24 cellular contexts compared by ENCODE assay signal in the genomic region with DNA sequence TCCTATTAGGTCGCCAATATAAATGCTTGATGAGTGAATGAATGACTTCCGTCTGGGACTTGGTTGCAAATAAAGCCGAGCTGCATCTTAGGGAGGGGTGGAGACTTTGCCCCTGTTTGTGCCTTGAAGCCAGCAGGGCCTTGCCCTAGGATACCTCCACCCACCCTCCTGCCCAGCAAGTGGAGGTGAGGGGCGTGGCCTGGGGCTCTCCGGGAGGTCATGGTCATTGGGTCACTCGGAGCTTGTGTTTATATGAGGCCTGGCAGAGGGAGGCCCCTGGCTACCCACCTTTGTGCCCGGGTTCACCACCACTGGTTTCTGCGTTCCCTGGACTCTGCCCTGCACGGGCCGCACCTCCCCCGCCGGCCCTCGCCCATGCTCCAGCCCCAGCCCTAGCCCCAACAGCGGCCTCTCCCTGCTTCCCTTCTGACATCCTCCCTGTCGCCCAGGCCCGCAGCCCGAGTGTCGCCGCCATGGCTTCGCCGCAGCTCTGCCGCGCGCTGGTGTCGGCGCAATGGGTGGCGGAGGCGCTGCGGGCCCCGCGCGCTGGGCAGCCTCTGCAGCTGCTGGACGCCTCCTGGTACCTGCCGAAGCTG. TPM values are rescaled to one million over a fixed set of nuclear protein-coding genes. Genes with fewer than 3 reads are reported as not detected.
DNase-seq lines count a peak whose midpoint lies in the region; ATAC-seq, FAIRE-seq and TF ChIP-seq lines count a peak whose summit lies in the region.
"Had no signal": no experiment of that assay in that cellular context is flagged by ENCODE, and none has a peak within 500 bp of the region (broad histone marks: within the 10 kb centered on the region; RNA-seq: fewer than 3 reads in every experiment).

No MANE protein-coding gene starts in this region.

- TF ChIP-seq RAD21 in K562 (CRISPR knock-in tag; conservative IDR thresholded peaks at IDR 0.05 in 1 of 2, IDR thresholded peaks at IDR 0.05 in 1 of 2) = no peak

- no peaks in the 10 kb centered on the region for H3K27me3 ChIP-seq in K562 (ENCODE audit: control insufficient read depth in 2 of 2, insufficient read depth in 2 of 2, low read length in 2 of 2)
- H3K27me3 ChIP-seq in muscle layer of duodenum (ENCODE audit: low read depth, low read length) = no peaks in the 10 kb centered on the region
- H3K27me3 ChIP-seq in transverse colon = no peaks in the 10 kb centered on the region
- H3K27me3 ChIP-seq in PC-3 (ENCODE audit: low read length) = no peaks in the 10 kb centered on the region
- H3K27me3 ChIP-seq: SJCRH30 had no signal

- H3K4me3 ChIP-seq in K562 = no peak overlapping the region
- H3K4me3 ChIP-seq in muscle layer of duodenum (ENCODE audit: low read depth in 1 of 2, low read length in 2 of 2) = no peak overlapping the region
- H3K4me3 ChIP-seq in transverse colon = peak overlapping the region in 1 of 4 donors; percentile 41
- no peak overlapping the region for H3K4me3 ChIP-seq in PC-3 (ENCODE audit: low read length)
- H3K4me3 ChIP-seq: GM12878, GM23248, SJCRH30 had no signal

- FAIRE-seq in K562 (lab: Jason Lieb, UNC) = no peak
- FAIRE-seq: GM12878 had no signal

- TF ChIP-seq CTCF in K562 (IDR thresholded peaks at IDR 0.05 in 2 of 3, conservative IDR thresholded peaks at IDR 0.05 in 1 of 3; ENCODE audit: insufficient read depth in 2 of 3, low read depth in 1 of 3, low read length in 3 of 3) = no peak
- peak in 1 of 5 experiments; percentile 7 for TF ChIP-seq CTCF in transverse colon (IDR thresholded peaks at IDR 0.05)
- no peak for TF ChIP-seq CTCF in PC-3 (conservative IDR thresholded peaks at IDR 0.05; ENCODE audit: low read depth, low read length)

- H3K9me2 ChIP-seq in PC-3 (replicated peaks; ENCODE audit: low read length) = no peaks in the 10 kb centered on the region

- H2AFZ ChIP-seq in K562 (ENCODE audit: low read depth, low read length) (no peak overlapping the region), PC-3 (ENCODE audit: low read length) (no peak overlapping the region)
- H2AFZ ChIP-seq: GM23248 had no signal

- CTCF ChIA-PET in K562 (lab: Yijun Ruan, JAX; ENCODE audit: low intra/inter-chr PET ratio) = no interaction called here
- CTCF ChIA-PET in PC-3 (lab: Charles Lee) = no interaction called here

- H3K9me1 ChIP-seq in K562 (ENCODE audit: control insufficient read depth, insufficient read depth, low read length) = no peaks in the 10 kb centered on the region

- H3K9ac ChIP-seq in K562 (ENCODE audit: insufficient read depth in 1 of 2, low read depth in 2 of 2, low read length in 2 of 2) (no peak overlapping the region), PC-3 (ENCODE audit: low read length) (no peak overlapping the region)
- H3K9ac ChIP-seq: GM23248 had no signal

- H3K9me3 ChIP-seq in K562 (replicated peaks; ENCODE audit: control insufficient read depth, insufficient read depth, low read depth, low read length) = no peaks in the 10 kb centered on the region
- no peaks in the 10 kb centered on the region for H3K9me3 ChIP-seq in muscle layer of duodenum (ENCODE audit: control insufficient read depth in 1 of 2, low read length in 2 of 2)
- H3K9me3 ChIP-seq in transverse colon = no peaks in the 10 kb centered on the region
- H3K9me3 ChIP-seq in PC-3 (ENCODE audit: low read length) = no peaks in the 10 kb centered on the region
- H3K9me3 ChIP-seq: SJCRH30 had no signal

- H3K4me2 ChIP-seq in K562 (ENCODE audit: insufficient read depth, low read length) = no peak overlapping the region
- no peak overlapping the region for H3K4me2 ChIP-seq in PC-3 (ENCODE audit: low read length)

- H4K20me1 ChIP-seq in K562 (replicated peaks; ENCODE audit: control insufficient read depth, insufficient read depth, low read length) = no peaks in the 10 kb centered on the region
- H4K20me1 ChIP-seq in PC-3 (ENCODE audit: low read length) = no peaks in the 10 kb centered on the region

- in situ Hi-C loops in K562 (cut with MboI) = no loop called here
- in situ Hi-C loops in transverse colon (cut with MboI; ENCODE audit: low pct_ligation_motif_present in 1 of 4, low pct_unique_long_range_greater_than_20kb in 1 of 4, low sequenced_read_pairs in 3 of 4) = no loop called here

- ATAC-seq in K562 (no peak), left lobe of liver (peak; percentile 68), PC-3 (no peak)
- ATAC-seq: GM12878, Right ventricle myocardium inferior had no signal

- no peaks in the 10 kb centered on the region for H3F3A ChIP-seq in PC-3 (ENCODE audit: low read length, unreplicated experiment)

- intact Hi-C loops in K562 (cut with micrococcal nuclease) = no loop called here
- intact Hi-C loops in transverse colon (cut with DNase I; ENCODE audit: low total_unique reads) = no loop called here
- intact Hi-C loops in PC-3 (cut with micrococcal nuclease) = no loop called here

- H3K36me3 ChIP-seq in K562 (ENCODE audit: control insufficient read depth, insufficient read depth, low read length) = peaks cover 51% of the 10 kb centered on the region; the same call in 2 of the 3 replicates
- H3K36me3 ChIP-seq in muscle layer of duodenum (ENCODE audit: control insufficient read depth in 1 of 2, insufficient read depth in 2 of 2, low read length in 2 of 2) = peaks cover 18 to 42% of the 10 kb centered on the region in 2 donors
- H3K36me3 ChIP-seq in transverse colon = peaks cover 0 to 9% (median 4%) of the 10 kb centered on the region in 4 donors
- no peaks in the 10 kb centered on the region for H3K36me3 ChIP-seq in PC-3 (ENCODE audit: low read depth, low read length)
- H3K36me3 ChIP-seq: SJCRH30 had no signal

- BruUV-seq in K562 (replicated peaks; lab: Mats Ljungman, UMichigan) (no TSS peak), PC-3 (replicated peaks; lab: Mats Ljungman, UMichigan) (no TSS peak)

- TF ChIP-seq EP300 in K562 (IDR thresholded peaks at IDR 0.05; ENCODE audit: low read length) (no peak), transverse colon (IDR thresholded peaks at IDR 0.05; ENCODE audit: low read depth) (no peak)

- H3K27ac ChIP-seq in K562 (ENCODE audit: extremely low read depth, low read depth, low read length) (no peak overlapping the region), muscle layer of duodenum (ENCODE audit: low read length) (peak overlapping the region; percentile 29), transverse colon (peak overlapping the region; percentile 92 to 99 (median 99)), PC-3 (ENCODE audit: low read length) (no peak overlapping the region)
- H3K27ac ChIP-seq: GM23248, SJCRH30 had no signal

- DNase-seq in K562 (ENCODE audit: extremely low read depth in 1 of 4, low spot score in 3 of 4) = no peak
- peak; percentile 97 for DNase-seq in left lobe of liver (ENCODE audit: low spot score)
- peak; percentile 91 for DNase-seq in transverse colon
- no peak for DNase-seq in PC-3
- no peak for DNase-seq in AG08396 (ENCODE audit: low spot score)
- DNase-seq in DMS114 treated with DMSO at 0.1 percent for 48 hours (lab: John Stamatoyannopoulos, UW; ENCODE audit: unreplicated experiment) = no peak
- DNase-seq: CD4-positive, alpha-beta memory T cell; COR-L47; GDM1; GM23248; H7; Kasumi-1; MV-4-11; NCI-H1105; NCI-H1436 treated with DMSO at 0.1 percent for 48 hours; NCI-H187 treated with DMSO at 0.1 percent for 48 hours; NCI-H2107; NCI-H446; NCI-H524 treated with DMSO at 0.1 percent for 48 hours; NCI-H774; SJCRH30 had no signal

- H3K79me2 ChIP-seq in K562 (ENCODE audit: control insufficient read depth, insufficient read depth, low read length) (peaks cover 36% of the 10 kb centered on the region), PC-3 (ENCODE audit: low read length) (peaks cover 17% of the 10 kb centered on the region)

- TF ChIP-seq POLR2A in K562 (conservative IDR thresholded peaks at IDR 0.05) (no peak), transverse colon (IDR thresholded peaks at IDR 0.05) (peak; percentile 57)

- H3K4me1 ChIP-seq in K562 (replicated peaks in 1 of 2; ENCODE audit: control insufficient read depth in 2 of 2, insufficient read depth in 2 of 2, low read length in 2 of 2) = peaks cover 0 to 26% of the 10 kb centered on the region in 2 experiments; a peak in 3 of 5 replicates
- H3K4me1 ChIP-seq in muscle layer of duodenum (ENCODE audit: control insufficient read depth in 1 of 2, insufficient read depth in 2 of 2, low read length in 2 of 2) = peaks cover 6 to 18% of the 10 kb centered on the region in 2 donors
- H3K4me1 ChIP-seq in transverse colon = peaks cover 38 to 56% (median 44%) of the 10 kb centered on the region in 4 donors
- H3K4me1 ChIP-seq in PC-3 (ENCODE audit: insufficient read depth, low read length) = no peaks in the 10 kb centered on the region
- H3K4me1 ChIP-seq: SJCRH30 had no signal

- WGBS in K562 (ENCODE audit: insufficient coverage, low coverage, missing lambda C conversion rate) = 90% methylated on average over 1 of the region's 34 CpGs
- WGBS in transverse colon (ENCODE audit: low coverage in 1 of 2), 2 donors = 63 to 66% methylated on average over 3 to 34 of the region's 34 CpGs

- POLR2A ChIA-PET in K562 (lab: Yijun Ruan, JAX) (interaction anchor here (0.6 kb wide), 1 partner anchor 65 kb away, joined by 3 read pairs; no protein-coding TSS in a partner anchor), PC-3 (lab: Charles Lee; ENCODE audit: unreplicated experiment) (no interaction called here)

RNA-seq across cellular contexts. Expression of gene MPST, which starts 4.3 kb away (rescaled TPM):
- 23.7 and 51.5 TPM in 2 replicates for total RNA-seq in K562 (2011; cell fraction: chromatin; rRNA removed; ENCODE audit: low replicate concordance)
- 38.4 and 40.9 TPM in 2 replicates for total RNA-seq in K562 (2011; cell fraction: nucleolus; rRNA removed)
- 34.5 and 45.6 TPM in 2 replicates for total RNA-seq in K562 (2011; cell fraction: nucleoplasm; rRNA removed)
- total RNA-seq in K562 (2014; rRNA removed) = 104 and 117 TPM in 2 replicates
- total RNA-seq in K562 (2014; rRNA removed; fragmentation: Illumina TruSeq; extraction: Trizol) = 6.7 and 8.1 TPM in 2 replicates
- 24.3 and 25.3 TPM in 2 replicates for total RNA-seq in K562 (2015; rRNA removed; fragmentation: Illumina TruSeq; extraction: Trizol)
- total RNA-seq in K562 (2021) = 66.8 and 68.2 TPM in 2 replicates
- polyA plus RNA-seq in K562 (2011; rRNA removed) = 24.8 and 34.6 TPM in 2 replicates
- polyA plus RNA-seq in K562 (2011; cell fraction: cytosol; rRNA removed) = 49.5 and 189 TPM in 2 replicates
- polyA plus RNA-seq in K562 (2011; cell fraction: nucleus; rRNA removed) = 50.2 and 71.7 TPM in 2 replicates
- polyA plus RNA-seq in K562 (2012) = 35.2 and 62.2 TPM in 2 replicates
- polyA plus RNA-seq in K562 (2014; fragmentation: Illumina TruSeq; extraction: Trizol) = 11.2 and 24.8 TPM in 2 replicates
- 1 to 10 TPM in 1 of 2 experiments, under 1 TPM in 1; 0.65 to 1.3 TPM for polyA plus RNA-seq in K562 (2014; fragmentation: Nextera tagmentation; extraction: Ambion mirVana)
- 78.5 and 88.1 TPM in 2 replicates for polyA plus RNA-seq in K562 (2014; rRNA removed)
- 8.4 and 10.2 TPM in 2 replicates for polyA minus RNA-seq in K562 (2011; rRNA and poly(A)+ RNA removed)
- polyA minus RNA-seq in K562 (2011; cell fraction: cytosol; rRNA and poly(A)+ RNA removed) = 22.6 and 34.3 TPM in 2 replicates
- polyA minus RNA-seq in K562 (2011; cell fraction: nucleus; rRNA and poly(A)+ RNA removed) = 12.7 and 15.7 TPM in 2 replicates
- 247 TPM for total RNA-seq in left lobe of liver
- total RNA-seq in transverse colon = 100 to 1,000 TPM; 407 to 964 (median 541) TPM
- 87.5 and 97.0 TPM in 2 replicates for total RNA-seq in PC-3 (2014; rRNA removed)

RNA-seq across cellular contexts. Expression of gene TST, which starts 4.6 kb away (rescaled TPM):
- total RNA-seq in K562 (2011; cell fraction: chromatin; rRNA removed; ENCODE audit: low replicate concordance) = 2.6 and 16.9 TPM in 2 replicates
- 23.8 and 27.2 TPM in 2 replicates for total RNA-seq in K562 (2011; cell fraction: nucleolus; rRNA removed)
- total RNA-seq in K562 (2011; cell fraction: nucleoplasm; rRNA removed) = 7.9 and 8.0 TPM in 2 replicates
- 26.7 and 26.9 TPM in 2 replicates for total RNA-seq in K562 (2014; rRNA removed)
- 4.1 and 5.7 TPM in 2 replicates for total RNA-seq in K562 (2014; rRNA removed; fragmentation: Illumina TruSeq; extraction: Trizol)
- 12.4 and 13.1 TPM in 2 replicates for total RNA-seq in K562 (2015; rRNA removed; fragmentation: Illumina TruSeq; extraction: Trizol)
- 23.1 and 23.8 TPM in 2 replicates for total RNA-seq in K562 (2021)
- 14.0 and 18.6 TPM in 2 replicates for polyA plus RNA-seq in K562 (2011; rRNA removed)
- polyA plus RNA-seq in K562 (2011; cell fraction: cytosol; rRNA removed) = 23.0 and 51.6 TPM in 2 replicates
- polyA plus RNA-seq in K562 (2011; cell fraction: nucleus; rRNA removed) = 10.6 and 13.0 TPM in 2 replicates
- polyA plus RNA-seq in K562 (2012) = 13.1 and 24.0 TPM in 2 replicates
- 7.7 and 14.4 TPM in 2 replicates for polyA plus RNA-seq in K562 (2014; fragmentation: Illumina TruSeq; extraction: Trizol)
- 1 to 10 TPM; 1.4 to 4.3 TPM for polyA plus RNA-seq in K562 (2014; fragmentation: Nextera tagmentation; extraction: Ambion mirVana)
- 19.7 and 26.1 TPM in 2 replicates for polyA plus RNA-seq in K562 (2014; rRNA removed)
- 4.4 and 5.5 TPM in 2 replicates for polyA minus RNA-seq in K562 (2011; rRNA and poly(A)+ RNA removed)
- polyA minus RNA-seq in K562 (2011; cell fraction: cytosol; rRNA and poly(A)+ RNA removed) = 10.1 and 12.3 TPM in 2 replicates
- polyA minus RNA-seq in K562 (2011; cell fraction: nucleus; rRNA and poly(A)+ RNA removed) = 13.2 and 18.7 TPM in 2 replicates
- 349 TPM for total RNA-seq in left lobe of liver
- 100 to 1,000 TPM; 246 to 719 (median 557) TPM for total RNA-seq in transverse colon
- total RNA-seq in PC-3 (2014; rRNA removed) = 31.7 and 35.9 TPM in 2 replicates

RNA-seq across cellular contexts. Expression of gene KCTD17, which starts 27.7 kb away (rescaled TPM):
- total RNA-seq in K562 (2011; cell fraction: chromatin; rRNA removed; ENCODE audit: low replicate concordance) = 1.3 and 3.4 TPM in 2 replicates
- total RNA-seq in K562 (2011; cell fraction: nucleolus; rRNA removed) = 0.66 and 2.0 TPM in 2 replicates
- 1.2 and 2.7 TPM in 2 replicates for total RNA-seq in K562 (2011; cell fraction: nucleoplasm; rRNA removed)
- 0.41 TPM in 2 replicates for total RNA-seq in K562 (2014; rRNA removed)
- total RNA-seq in K562 (2014; rRNA removed; fragmentation: Illumina TruSeq; extraction: Trizol) = 0.44 TPM in 1 of 2 replicates, not detected in the other
- 0.22 TPM in 1 of 2 replicates, not detected in the other for total RNA-seq in K562 (2015; rRNA removed; fragmentation: Illumina TruSeq; extraction: Trizol)
- total RNA-seq in K562 (2021) = 0.49 and 0.67 TPM in 2 replicates
- 0.64 and 1.1 TPM in 2 replicates for polyA plus RNA-seq in K562 (2011; rRNA removed)
- polyA plus RNA-seq in K562 (2011; cell fraction: cytosol; rRNA removed) = 0.82 and 1.1 TPM in 2 replicates
- polyA plus RNA-seq in K562 (2011; cell fraction: nucleus; rRNA removed) = 2.6 and 3.6 TPM in 2 replicates
- 0.34 and 0.82 TPM in 2 replicates for polyA plus RNA-seq in K562 (2012)
- polyA plus RNA-seq in K562 (2014; fragmentation: Illumina TruSeq; extraction: Trizol) = 0.21 and 0.51 TPM in 2 replicates
- polyA plus RNA-seq in K562 (2014; fragmentation: Nextera tagmentation; extraction: Ambion mirVana) = not detected
- polyA plus RNA-seq in K562 (2014; rRNA removed) = 0.70 and 0.90 TPM in 2 replicates
- 0.39 and 0.70 TPM in 2 replicates for polyA minus RNA-seq in K562 (2011; rRNA and poly(A)+ RNA removed)
- not detected in 2 replicates for polyA minus RNA-seq in K562 (2011; cell fraction: cytosol; rRNA and poly(A)+ RNA removed)
- 0.40 and 1.2 TPM in 2 replicates for polyA minus RNA-seq in K562 (2011; cell fraction: nucleus; rRNA and poly(A)+ RNA removed)
- total RNA-seq in left lobe of liver = 2.0 TPM
- 10 to 100 TPM; 11.2 to 61.3 (median 35.1) TPM for total RNA-seq in transverse colon
- 22.1 and 25.9 TPM in 2 replicates for total RNA-seq in PC-3 (2014; rRNA removed)

Comparison
In these comparisons a context has a peak if more than half of its experiments do, and no peak if none do; other contexts are left out.
1. DNase-seq: peak in left lobe of liver (single experiment) and transverse colon (single experiment); none in K562 (0 of 4), PC-3 (single experiment), AG08396 (single experiment) and DMS114 treated with DMSO at 0.1 percent for 48 hours (single experiment).
2. H3K27ac ChIP-seq: peak in muscle layer of duodenum (single experiment) and transverse colon (4 of 4); none in K562 (single experiment) and PC-3 (single experiment).